Comparison of ENCODE assay signal across 14 cellular contexts in genomic region chrX:72122621-72123275, GRCh38. TPM values are rescaled to one million over a fixed set of nuclear protein-coding genes. Genes with fewer than 3 reads are reported as not detected.
A peak's percentile ranks its signal among the peaks of the same experiment; 100 is the strongest.
DNase-seq lines count a peak whose midpoint lies in the region; ATAC-seq, FAIRE-seq and TF ChIP-seq lines count a peak whose summit lies in the region.
"Had no signal": no experiment of that assay in that cellular context is flagged by ENCODE, and none has a peak within 500 bp of the region (broad histone marks: within the 10 kb centered on the region; RNA-seq: fewer than 3 reads in every experiment).

No MANE protein-coding gene starts in this region.

- H3K4me1 ChIP-seq in stomach smooth muscle (ENCODE audit: control insufficient read depth, insufficient read depth, low read length) = peaks cover 51% of the 10 kb centered on the region

- H3K36me3 ChIP-seq in stomach smooth muscle (ENCODE audit: control insufficient read depth in 2 of 2, insufficient read depth in 2 of 2, low read length in 2 of 2) = no peaks in the 10 kb centered on the region
- H3K36me3 ChIP-seq: Peyer's patch, thoracic aorta had no signal

- H3K36me3 Mint-ChIP-seq in brain = peaks cover 2% of the 10 kb centered on the region

- no peak overlapping the region for H3K4me3 Mint-ChIP-seq in brain

- H3K9me3 Mint-ChIP-seq in brain = peaks cover 0 to 15% (median 0%) of the 10 kb centered on the region in 5 experiments

- H3K9ac ChIP-seq in stomach smooth muscle (ENCODE audit: low read length in 2 of 2) = no peak overlapping the region

- no peaks in the 10 kb centered on the region for H3K27me3 Mint-ChIP-seq in brain
- H3K27me3 Mint-ChIP-seq: progenitor cell of endocrine pancreas had no signal

- H3K27ac Mint-ChIP-seq in brain = peak overlapping the region in 3 of 5 experiments; percentile 95 to 96 (median 95)

- DNase-seq in HTR-8/SVneo (ENCODE audit: insufficient read length, low spot score) (no peak), mesenteric fat pad (ENCODE audit: low spot score) (peak; percentile 55)
- no peak for DNase-seq in stimulated activated CD4-positive, alpha-beta T cell treated with anti-CD3 and anti-CD28 coated beads, Interleukin-15, amount 100 ng/mL, for 24 hours
- DNase-seq: activated CD4-positive, CD25-positive, alpha-beta regulatory T cell treated with anti-CD3 and anti-CD28 coated beads, Interleukin-2, amount 50 U/mL, for 72 hours; activated T-cell treated with anti-CD3 and anti-CD28 coated beads for 4 hours; NCI-H2029; NCI-H69 had no signal

- H3K9me3 ChIP-seq in stomach smooth muscle (ENCODE audit: control insufficient read depth in 2 of 2, low read length in 2 of 2) = no peaks in the 10 kb centered on the region
- H3K9me3 ChIP-seq: Peyer's patch, thoracic aorta had no signal

- H3K4me1 Mint-ChIP-seq in brain = peaks cover 68% of the 10 kb centered on the region

- no peak overlapping the region for H3K4me3 ChIP-seq in stomach smooth muscle (ENCODE audit: low read length in 2 of 2)
- H3K4me3 ChIP-seq: Peyer's patch had no signal

- no peak for ATAC-seq in HG02852 (IDR thresholded peaks at IDR 0.05; ENCODE audit: unreplicated experiment)
- no peak for ATAC-seq in GM19351 (IDR thresholded peaks at IDR 0.05; ENCODE audit: unreplicated experiment)

- peaks cover 0 to 16% of the 10 kb centered on the region in 2 donors for H3K27me3 ChIP-seq in stomach smooth muscle (ENCODE audit: control insufficient read depth in 1 of 2, insufficient read depth in 2 of 2, low read length in 2 of 2)
- H3K27me3 ChIP-seq: Peyer's patch had no signal

- FAIRE-seq in HTR-8/SVneo (lab: Jason Lieb, UNC) = peak; percentile 42

- peak overlapping the region; percentile 31 for H3K27ac ChIP-seq in stomach smooth muscle (ENCODE audit: low read length)

- no peak for TF ChIP-seq CTCF in brain (conservative IDR thresholded peaks at IDR 0.05)

RNA-seq across cellular contexts. Expression of gene RTL5, which starts 9.0 kb away (rescaled TPM):
- polyA plus RNA-seq in brain (ENCODE audit: insufficient read depth, low read depth, low replicate concordance) = 38.0 TPM
- total RNA-seq in mesenteric fat pad = 7.5 TPM

RNA-seq across cellular contexts. Expression of gene PIN4, which starts 58.8 kb away (rescaled TPM):
- polyA plus RNA-seq in brain (ENCODE audit: insufficient read depth, low read depth, low replicate concordance) = 26.1 TPM
- total RNA-seq in mesenteric fat pad = 6.8 TPM
